ENCODE assay signal across 8 cellular contexts in genomic region chr6:30626484-30627366, GRCh38. TPM values are rescaled to one million over a fixed set of nuclear protein-coding genes. Genes with fewer than 3 reads are reported as not detected.
DNase-seq lines count a peak whose midpoint lies in the region; ATAC-seq, FAIRE-seq and TF ChIP-seq lines count a peak whose summit lies in the region.

Gene ATAT1, plus strand, starts transcription at chr6:30626874.

- no TSS peak for BruUV-seq in HepG2 (replicated peaks; lab: Mats Ljungman, UMichigan)

- H3K9me3 ChIP-seq in HepG2 (ENCODE audit: low read length): no peaks in the 10 kb centered on the region

- peak; percentile 74 for TF ChIP-seq RAD21 in HepG2 (CRISPR knock-in tag; IDR thresholded peaks at IDR 0.05)

- in situ Hi-C loops in HepG2 (cut with HindIII; ENCODE audit: extremely low pct_ligation_motif_present, low pct_unique_long_range_greater_than_20kb): loop anchor here (5.0 kb wide), 1 partner anchor 46 kb away; the partner anchor contains the start of gene DHX16

- H3K27me3 ChIP-seq in HepG2 (ENCODE audit: control insufficient read depth in 1 of 2, insufficient read depth in 2 of 2, low read length in 2 of 2): no peaks in the 10 kb centered on the region; a peak in 1 of 5 replicates

- intact Hi-C loops in HepG2 (cut with micrococcal nuclease; ENCODE audit: unreplicated experiment): loop anchor here (1.0 kb wide), 1 partner anchor 47 kb away; the partner anchor contains the start of gene DHX16

- H2AFZ ChIP-seq in HepG2 (ENCODE audit: low read length): no peak within 1 kb of the TSS

- peaks cover 9% of the 10 kb centered on the region for H3K79me2 ChIP-seq in HepG2 (ENCODE audit: insufficient read depth, low read length)

- FAIRE-seq in HepG2 (lab: Jason Lieb, UNC): peak; percentile 66

- WGBS in HepG2 (ENCODE audit: low lambda C conversion rate): 11% methylated on average over 21 of the region's 36 CpGs

- H3K4me2 ChIP-seq in HepG2 (ENCODE audit: low read depth, low read length): peak within 1 kb of the TSS; percentile 92

- H3K27ac ChIP-seq in HepG2 (ENCODE audit: extremely low read length, insufficient read depth, low read length): peak within 1 kb of the TSS; percentile 76

- H4K20me1 ChIP-seq in HepG2 (ENCODE audit: insufficient read depth, low read length): no peaks in the 10 kb centered on the region

- peak within 1 kb of the TSS; percentile 86 for H3K9ac ChIP-seq in HepG2 (ENCODE audit: insufficient read depth, low read depth, low read length)

- DNase-seq in A172 (ENCODE audit: low spot score): peak; percentile 59
- DNase-seq in NCI-H526 (lab: John Stamatoyannopoulos, UW): peak; percentile 71 to 86
- peak; percentile 89 for DNase-seq in activated CD4-positive, alpha-beta T cell treated with anti-CD3 and anti-CD28 coated beads, Interleukin-2, amount 50 U/mL, for 1 hour
- peak; percentile 77 for DNase-seq in dedifferentiated amniotic fluid mesenchymal stem cell (ENCODE audit: extremely low spot score)
- peak; percentile 88 for DNase-seq in HepG2 (ENCODE audit: low spot score)
- peak; percentile 78 to 81 for DNase-seq in stimulated activated CD4-positive, alpha-beta T cell treated with anti-CD3 and anti-CD28 coated beads, Interleukin-2, amount 100 ng/mL, for 48 hours

- CTCF ChIA-PET in HepG2 (lab: Yijun Ruan, JAX; ENCODE audit: low intra/inter-chr PET ratio, low total read pairs): interaction anchor here (0.8 to 3.1 kb wide), 2 partner anchors 46 to 96 kb away, joined by 3 to 21 read pairs; partner anchors contain the start of gene DHX16

- TF ChIP-seq EP300 in HepG2 (IDR thresholded peaks at IDR 0.05; ENCODE audit: low read depth in 2 of 2, low read length in 2 of 2) (peak in 1 of 2 experiments; percentile 36; a peak in 2 of 4 replicates), HepG2 (CRISPR knock-in tag; IDR thresholded peaks at IDR 0.05; ENCODE audit: borderline replicate concordance) (no peak; the same call in 1 of the 2 replicates)

- peak; percentile 81 for ATAC-seq in GM18867 (IDR thresholded peaks at IDR 0.05; ENCODE audit: unreplicated experiment)
- peak; percentile 78 for ATAC-seq in HG03135 (IDR thresholded peaks at IDR 0.05; ENCODE audit: unreplicated experiment)
- ATAC-seq in HepG2: peak; percentile 98

- peak within 1 kb of the TSS; percentile 69 to 92 (median 72) for H3K4me3 ChIP-seq in HepG2 (replicated peaks in 1 of 3; ENCODE audit: insufficient read depth in 1 of 3, low read depth in 2 of 3, low read length in 3 of 3)

- TF ChIP-seq POLR2A in HepG2 (IDR thresholded peaks at IDR 0.05; ENCODE audit: insufficient read depth in 1 of 2, low read depth in 2 of 2, low read length in 2 of 2): peak; percentile 88 to 97

- POLR2A ChIA-PET in HepG2 (lab: Yijun Ruan, JAX): interaction anchor here (0.8 to 2.4 kb wide), 10 partner anchors 9 to 113 kb away, joined by 3 to 36 read pairs (median 4); partner anchors contain the start of genes DHX16, MDC1, MRPS18B and PPP1R10

- peaks cover 24 to 56% of the 10 kb centered on the region in 2 experiments for H3K36me3 ChIP-seq in HepG2 (replicated peaks in 1 of 2; ENCODE audit: control insufficient read depth in 1 of 2, insufficient read depth in 2 of 2, low read length in 2 of 2)

- H3K4me1 ChIP-seq in HepG2 (ENCODE audit: insufficient read depth, low read length): peaks cover 17% of the 10 kb centered on the region

- TF ChIP-seq CTCF in HepG2 (CRISPR knock-in tag; IDR thresholded peaks at IDR 0.05): peak; percentile 87

TF ChIP-seq in HepG2, 621 proteins besides CTCF, POLR2A, EP300 and RAD21 (continues in another document):
- peak; percentile 52 for TF ChIP-seq HCFC1 (IDR thresholded peaks at IDR 0.05; ENCODE audit: low read depth, low read length)
- TF ChIP-seq ZNF232 (CRISPR knock-in tag; IDR thresholded peaks at IDR 0.05; ENCODE audit: borderline replicate concordance): peak; percentile 80; the same call in 1 of the 2 replicates
- TF ChIP-seq, protein P1, sequence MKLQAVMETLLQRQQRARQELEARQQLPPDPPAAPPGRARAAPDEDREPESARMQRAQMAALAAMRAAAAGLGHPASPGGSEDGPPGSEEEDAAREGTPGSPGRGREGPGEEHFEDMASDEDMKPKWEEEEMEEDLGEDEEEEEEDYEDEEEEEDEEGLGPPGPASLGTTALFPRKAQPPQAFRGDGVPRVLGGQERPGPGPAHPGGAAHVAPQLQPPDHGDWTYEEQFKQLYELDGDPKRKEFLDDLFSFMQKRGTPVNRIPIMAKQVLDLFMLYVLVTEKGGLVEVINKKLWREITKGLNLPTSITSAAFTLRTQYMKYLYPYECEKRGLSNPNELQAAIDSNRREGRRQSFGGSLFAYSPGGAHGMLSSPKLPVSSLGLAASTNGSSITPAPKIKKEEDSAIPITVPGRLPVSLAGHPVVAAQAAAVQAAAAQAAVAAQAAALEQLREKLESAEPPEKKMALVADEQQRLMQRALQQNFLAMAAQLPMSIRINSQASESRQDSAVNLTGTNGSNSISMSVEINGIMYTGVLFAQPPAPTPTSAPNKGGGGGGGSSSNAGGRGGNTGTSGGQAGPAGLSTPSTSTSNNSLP (IDR thresholded peaks at IDR 0.05; ENCODE audit: low read depth, low read length): 0 out of 2 replicates have a peak, but pooled peaks have one; percentile 11
- peak; percentile 85 for TF ChIP-seq BRD4 (CRISPR knock-in tag; IDR thresholded peaks at IDR 0.05)
- no peak for TF ChIP-seq ZNF589 (CRISPR knock-in tag; conservative IDR thresholded peaks at IDR 0.05)
- TF ChIP-seq PHB2 (IDR thresholded peaks at IDR 0.05; ENCODE audit: partially characterized antibody): no peak
- TF ChIP-seq KDM5B (CRISPR knock-in tag; IDR thresholded peaks at IDR 0.05; ENCODE audit: borderline replicate concordance): peak; percentile 86; the same call in 1 of the 2 replicates
- no peak for TF ChIP-seq STAT6 (CRISPR knock-in tag; IDR thresholded peaks at IDR 0.05; ENCODE audit: borderline replicate concordance)
- no peak for TF ChIP-seq PBX3 (CRISPR knock-in tag; IDR thresholded peaks at IDR 0.05; ENCODE audit: borderline replicate concordance)
- TF ChIP-seq ZNF652 (CRISPR knock-in tag; IDR thresholded peaks at IDR 0.05; ENCODE audit: borderline replicate concordance, low read depth): no peak

RNA-seq across cellular contexts. Expression of gene ATAT1, which starts in this region (rescaled TPM):
- total RNA-seq in A172 (2014; rRNA removed; shearing (Covaris generic)): 2.4 and 5.9 TPM in 2 replicates
- total RNA-seq in HepG2 (2016; rRNA removed; fragmentation: Illumina TruSeq; extraction: Trizol): 5.4 and 9.2 TPM in 2 replicates
- 3.2 and 3.8 TPM in 2 replicates for total RNA-seq in HepG2 (2016; cell fraction: cytosol; rRNA removed; fragmentation: Illumina TruSeq; extraction: Trizol; ENCODE audit: low read depth)
- total RNA-seq in HepG2 (2016; cell fraction: insoluble cytoplasmic fraction; rRNA removed; fragmentation: Illumina TruSeq; extraction: Trizol): 4.1 and 8.8 TPM in 2 replicates
- 4.9 and 5.1 TPM in 2 replicates for total RNA-seq in HepG2 (2016; cell fraction: membrane; rRNA removed; fragmentation: Illumina TruSeq; extraction: Trizol)
- total RNA-seq in HepG2 (2016; cell fraction: nucleus; rRNA removed; fragmentation: Illumina TruSeq; extraction: Trizol): 15.0 and 18.1 TPM in 2 replicates
- polyA plus RNA-seq in HepG2 (2011; rRNA removed): 23.4 and 23.6 TPM in 2 replicates
- 10.8 and 11.0 TPM in 2 replicates for polyA plus RNA-seq in HepG2 (2011; cell fraction: cytosol; rRNA removed)
- 109 and 119 TPM in 2 replicates for polyA plus RNA-seq in HepG2 (2011; cell fraction: nucleus; rRNA removed)
- polyA plus RNA-seq in HepG2 (2012): 20.0 and 22.9 TPM in 2 replicates
- 5.4 and 5.6 TPM in 2 replicates for polyA plus RNA-seq in HepG2 (2016; cell fraction: cytosol; fragmentation: Illumina TruSeq; extraction: Trizol; ENCODE audit: low read depth)
- polyA plus RNA-seq in HepG2 (2016; cell fraction: insoluble cytoplasmic fraction; fragmentation: Illumina TruSeq; extraction: Trizol; ENCODE audit: low read depth): 9.1 and 11.5 TPM in 2 replicates
- polyA plus RNA-seq in HepG2 (2016; cell fraction: membrane; fragmentation: Illumina TruSeq; extraction: Trizol; ENCODE audit: low read depth): 6.3 and 6.4 TPM in 2 replicates
- 79.3 and 83.9 TPM in 2 replicates for polyA plus RNA-seq in HepG2 (2016; cell fraction: nucleus; fragmentation: Illumina TruSeq; extraction: Trizol; ENCODE audit: insufficient read depth, low read depth)
- 1.2 and 8.8 TPM in 2 replicates for polyA minus RNA-seq in HepG2 (2011; rRNA and poly(A)+ RNA removed; ENCODE audit: low replicate concordance)
- polyA minus RNA-seq in HepG2 (2011; cell fraction: cytosol; rRNA and poly(A)+ RNA removed): 5.5 and 8.2 TPM in 2 replicates
- 26.5 and 34.9 TPM in 2 replicates for polyA minus RNA-seq in HepG2 (2011; cell fraction: nucleus; rRNA and poly(A)+ RNA removed)

Comparison
In these comparisons a context has a peak if more than half of its experiments do, and no peak if none do; other contexts are left out.
1. Peak in every context shown above with its lines: DNase-seq, ATAC-seq, H3K4me3 ChIP-seq and H3K27ac ChIP-seq.